Comparison of ENCODE assay signal across 16 cellular contexts in genomic region chrX:68332156-68332823, GRCh38.
A peak's percentile ranks its signal among the peaks of the same experiment; 100 is the strongest.
DNase-seq lines count a peak whose midpoint lies in the region; ATAC-seq and TF ChIP-seq lines count a peak whose summit lies in the region.
"Had no signal": no experiment of that assay in that cellular context is flagged by ENCODE, and none has a peak within 500 bp of the region (broad histone marks: within the 10 kb centered on the region; RNA-seq: fewer than 3 reads in every experiment).

No MANE protein-coding gene starts in this region.

- H3K27ac Mint-ChIP-seq in endodermal cell (no peak overlapping the region), nephron (peak overlapping the region in 2 of 3 experiments; percentile 34 to 82)
- H3K27ac Mint-ChIP-seq: activated naive CD8-positive, alpha-beta T cell; effector memory CD8-positive, alpha-beta T cell; naive B cell had no signal

- no peaks in the 10 kb centered on the region for H3K79me2 ChIP-seq in MM.1S (ENCODE audit: low read length)

- H3K4me3 ChIP-seq in AG10803 (ENCODE audit: low read length) (no peak overlapping the region), endodermal cell (ENCODE audit: low read length) (no peak overlapping the region), MM.1S (ENCODE audit: low read length) (no peak overlapping the region)

- H3K27me3 Mint-ChIP-seq in endodermal cell (ENCODE audit: insufficient read depth), result no peaks in the 10 kb centered on the region
- H3K27me3 Mint-ChIP-seq in nephron (ENCODE audit: low read depth), result no peaks in the 10 kb centered on the region
- H3K27me3 Mint-ChIP-seq: activated naive CD8-positive, alpha-beta T cell; central memory CD8-positive, alpha-beta T cell; effector memory CD8-positive, alpha-beta T cell; naive B cell had no signal

- H3F3A ChIP-seq in MM.1S (ENCODE audit: insufficient read depth, low read length), result no peaks in the 10 kb centered on the region

- no peaks in the 10 kb centered on the region for H3K4me1 Mint-ChIP-seq in endodermal cell
- H3K4me1 Mint-ChIP-seq in nephron, result peaks cover 5% of the 10 kb centered on the region
- H3K4me1 Mint-ChIP-seq: central memory CD8-positive, alpha-beta T cell; naive B cell had no signal

- no peaks in the 10 kb centered on the region for H3K9me2 ChIP-seq in MM.1S (replicated peaks; ENCODE audit: insufficient read depth, low read length)

- H3K36me3 Mint-ChIP-seq in endodermal cell (ENCODE audit: low read depth) (no peaks in the 10 kb centered on the region), nephron (ENCODE audit: low read depth) (no peaks in the 10 kb centered on the region)
- H3K36me3 Mint-ChIP-seq: activated naive CD8-positive, alpha-beta T cell; naive B cell had no signal

- DNase-seq in AG10803 (ENCODE audit: low read depth) (peak; percentile 52), NCI-H446 (lab: John Stamatoyannopoulos, UW) (peak; percentile 12 to 21), endodermal cell (peak; percentile 43), DMS114 treated with DMSO at 0.1 percent for 48 hours (lab: John Stamatoyannopoulos, UW; ENCODE audit: unreplicated experiment) (no peak), MM.1S (no peak)
- DNase-seq in activated CD4-positive, alpha-beta T cell treated with anti-CD3 and anti-CD28 coated beads for 48 hours, result no peak
- DNase-seq: activated CD4-positive, alpha-beta T cell treated with anti-CD3 and anti-CD28 coated beads, Interleukin-2, amount 50 U/mL, for 4 hours; activated T-cell treated with anti-CD3 and anti-CD28 coated beads, Interleukin-2, amount 50 U/mL, for 4 hours; effector memory CD8-positive, alpha-beta T cell; naive B cell; NCI-H1417; NCI-H345 had no signal

- ATAC-seq in HG03039 (IDR thresholded peaks at IDR 0.05; ENCODE audit: unreplicated experiment), result no peak
- ATAC-seq: activated T-cell treated with anti-CD3 and anti-CD28 coated beads, Interleukin-2, amount 50 U/mL, for 4 hours; effector memory CD8-positive, alpha-beta T cell had no signal

- whole genome bisulfite sequencing in endodermal cell (ENCODE audit: insufficient coverage in 1 of 2, insufficient read length in 1 of 2), 2 experiments, result 17 to 62% methylated on average over 1 to 4 of the region's 5 CpGs

- H3K9me3 ChIP-seq in endodermal cell (ENCODE audit: control insufficient read depth, low read length) (no peaks in the 10 kb centered on the region), MM.1S (replicated peaks; ENCODE audit: insufficient read depth, low read length) (no peaks in the 10 kb centered on the region)

- H3K27ac ChIP-seq in endodermal cell (ENCODE audit: low read depth, low read length), result no peak overlapping the region
- H3K27ac ChIP-seq in MM.1S (ENCODE audit: low read length), result no peak overlapping the region

- H3K27me3 ChIP-seq in endodermal cell (ENCODE audit: control insufficient read depth, insufficient read depth, low read length, poor library complexity, severe bottlenecking) (no peaks in the 10 kb centered on the region), MM.1S (replicated peaks; ENCODE audit: insufficient read depth, low read length) (no peaks in the 10 kb centered on the region)

- H2AFZ ChIP-seq in MM.1S (ENCODE audit: low read length), result no peak overlapping the region

- H3K9me3 Mint-ChIP-seq in endodermal cell, result peaks cover 18% of the 10 kb centered on the region
- no peaks in the 10 kb centered on the region for H3K9me3 Mint-ChIP-seq in nephron
- H3K9me3 Mint-ChIP-seq: activated T-cell treated with anti-CD3 and anti-CD28 coated beads, Interleukin-2, amount 50 U/mL, for 4 hours; central memory CD8-positive, alpha-beta T cell; effector memory CD8-positive, alpha-beta T cell; naive B cell had no signal

- no peaks in the 10 kb centered on the region for H4K20me1 ChIP-seq in MM.1S (ENCODE audit: insufficient read depth, low read length)

- no peak overlapping the region for H3K4me2 ChIP-seq in MM.1S (ENCODE audit: low read depth, low read length)

- TF ChIP-seq CTCF in AG10803 (conservative IDR thresholded peaks at IDR 0.05; ENCODE audit: low read length) (no peak), endodermal cell (conservative IDR thresholded peaks at IDR 0.05) (no peak), nephron (IDR thresholded peaks at IDR 0.05; ENCODE audit: unreplicated experiment in 3 of 3) (no peak), MM.1S (IDR thresholded peaks at IDR 0.05; ENCODE audit: low read length) (no peak)

- H3K9ac ChIP-seq in endodermal cell (ENCODE audit: extremely low read depth, low read length, poor library complexity, severe bottlenecking) (no peak overlapping the region), MM.1S (ENCODE audit: low read length) (no peak overlapping the region)

- no peak overlapping the region for H3K4me3 Mint-ChIP-seq in endodermal cell
- H3K4me3 Mint-ChIP-seq in nephron, result no peak overlapping the region
- H3K4me3 Mint-ChIP-seq: activated naive CD8-positive, alpha-beta T cell; activated T-cell treated with anti-CD3 and anti-CD28 coated beads, Interleukin-2, amount 50 U/mL, for 4 hours; central memory CD8-positive, alpha-beta T cell; effector memory CD8-positive, alpha-beta T cell; naive B cell had no signal

- H3K4me1 ChIP-seq in endodermal cell (ENCODE audit: control insufficient read depth, insufficient read depth, low read length) (no peaks in the 10 kb centered on the region), MM.1S (ENCODE audit: low read length) (no peaks in the 10 kb centered on the region)

- H3K36me3 ChIP-seq in endodermal cell (ENCODE audit: control insufficient read depth, insufficient read depth, low read length) (no peaks in the 10 kb centered on the region), MM.1S (replicated peaks; ENCODE audit: insufficient read depth, low read length) (no peaks in the 10 kb centered on the region)

Comparison
In these comparisons a context has a peak if more than half of its experiments do, and no peak if none do; other contexts are left out.
1. DNase-seq: peak in AG10803 (single experiment), NCI-H446 (2 of 2) and endodermal cell (single experiment); none in DMS114 treated with DMSO at 0.1 percent for 48 hours (single experiment), MM.1S (single experiment) and activated CD4-positive, alpha-beta T cell treated with anti-CD3 and anti-CD28 coated beads for 48 hours (single experiment).